4 cellular contexts compared by ENCODE assay signal in genomic region chr7:157755741-157756140, GRCh38.
"Had no signal": no experiment of that assay in that cellular context is flagged by ENCODE, and none has a peak within 500 bp of the region (broad histone marks: within the 10 kb centered on the region; RNA-seq: fewer than 3 reads in every experiment).

No MANE protein-coding gene starts in this region.

- H3K4me3 ChIP-seq: GM23338 had no signal

- H3K4me1 Mint-ChIP-seq: GM23338 had no signal

- H3K4me2 ChIP-seq: GM23338 had no signal

- H2AFZ ChIP-seq: GM23338 had no signal

- H3K27ac Mint-ChIP-seq: GM23338, H9 had no signal

- H3K4me3 Mint-ChIP-seq: GM23338, H9 had no signal

- DNase-seq: H9, HCEC 1CT, IMR-90 had no signal
